Comparison of ENCODE assay signal across 1 cellular context in the genomic region with DNA sequence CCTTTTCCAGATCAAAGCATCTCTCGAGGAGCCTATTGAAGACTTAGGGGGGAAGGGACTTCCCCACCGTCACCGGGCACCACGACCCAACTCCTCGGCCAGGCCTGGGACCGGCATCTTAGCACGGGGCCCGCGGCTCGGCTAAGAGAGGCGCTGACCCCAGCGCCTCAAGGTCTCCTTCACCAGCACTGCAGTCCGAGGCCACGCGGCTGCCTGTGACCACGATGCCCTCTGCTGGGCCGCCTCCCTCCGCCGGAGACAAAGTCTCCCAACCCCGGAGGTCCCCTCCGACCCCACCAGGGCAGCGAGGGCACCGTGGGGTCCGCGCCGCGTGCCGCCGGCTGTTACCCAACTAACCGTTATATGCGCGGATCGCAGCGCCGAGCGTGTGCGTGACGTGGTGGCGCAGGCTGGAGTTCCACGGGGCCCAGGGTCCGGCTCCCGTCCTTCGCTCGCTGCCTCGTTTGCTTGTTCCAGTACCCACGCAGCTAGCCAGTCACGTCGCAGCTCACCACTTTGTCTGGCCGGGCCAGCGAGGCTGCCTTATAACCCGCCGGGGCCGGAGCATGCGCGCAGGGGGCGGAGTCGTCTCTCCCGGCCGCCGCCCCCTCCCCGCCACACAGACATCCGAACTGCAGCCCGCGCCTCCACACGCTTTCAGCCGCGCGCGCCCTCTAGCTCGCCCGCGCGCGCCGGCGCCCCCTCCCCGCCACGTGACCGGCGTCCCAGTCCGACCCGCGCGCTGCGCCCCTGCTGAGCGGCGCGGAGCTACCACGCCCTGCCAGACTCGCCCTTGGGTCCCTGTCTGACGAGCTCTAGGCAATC.
A peak's percentile ranks its signal among the peaks of the same experiment; 100 is the strongest.
TF ChIP-seq lines count a peak whose summit lies in the region.

A gene with protein sequence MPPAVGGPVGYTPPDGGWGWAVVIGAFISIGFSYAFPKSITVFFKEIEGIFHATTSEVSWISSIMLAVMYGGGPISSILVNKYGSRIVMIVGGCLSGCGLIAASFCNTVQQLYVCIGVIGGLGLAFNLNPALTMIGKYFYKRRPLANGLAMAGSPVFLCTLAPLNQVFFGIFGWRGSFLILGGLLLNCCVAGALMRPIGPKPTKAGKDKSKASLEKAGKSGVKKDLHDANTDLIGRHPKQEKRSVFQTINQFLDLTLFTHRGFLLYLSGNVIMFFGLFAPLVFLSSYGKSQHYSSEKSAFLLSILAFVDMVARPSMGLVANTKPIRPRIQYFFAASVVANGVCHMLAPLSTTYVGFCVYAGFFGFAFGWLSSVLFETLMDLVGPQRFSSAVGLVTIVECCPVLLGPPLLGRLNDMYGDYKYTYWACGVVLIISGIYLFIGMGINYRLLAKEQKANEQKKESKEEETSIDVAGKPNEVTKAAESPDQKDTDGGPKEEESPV (minus strand): TSS at position 519 of the 825 bp plus-strand sequence. CDS start 26,888 bp downstream, outside the sequence.

TF ChIP-seq in K562, 482 proteins besides CTCF, POLR2A, EP300 and RAD21 (continued from another document and continues in another):
- TF ChIP-seq NFATC3 (IDR thresholded peaks at IDR 0.05) (no peak), TARDBP (IDR thresholded peaks at IDR 0.05) (peak; percentile 96), ESRRB (CRISPR knock-in tag; IDR thresholded peaks at IDR 0.05; ENCODE audit: borderline replicate concordance) (no peak), CCNT2 (IDR thresholded peaks at IDR 0.05; ENCODE audit: borderline replicate concordance, extremely low read depth, insufficient read length, low read depth, low read length) (peak; percentile 98), U2AF1 (optimal IDR thresholded peaks at IDR 0.05; ENCODE audit: low read depth, low read length) (peak; percentile 96), ZNF146 (CRISPR knock-in tag; IDR thresholded peaks at IDR 0.05; ENCODE audit: unreplicated experiment) (peak; percentile 38), ASH1L (IDR thresholded peaks at IDR 0.05; ENCODE audit: borderline replicate concordance, low read depth, partially characterized antibody) (no peak), KHSRP (IDR thresholded peaks at IDR 0.05) (no peak), SP1 (CRISPR knock-in tag; IDR thresholded peaks at IDR 0.05) (peak; percentile 90), POLR2B (IDR thresholded peaks at IDR 0.05; ENCODE audit: low read depth, partially characterized antibody) (peak; percentile 97), RBM17 (IDR thresholded peaks at IDR 0.05; ENCODE audit: borderline replicate concordance, low read depth, low read length) (no peak), HEY1 (CRISPR knock-in tag; IDR thresholded peaks at IDR 0.05; ENCODE audit: borderline replicate concordance) (no peak), ZNF584 (CRISPR knock-in tag; IDR thresholded peaks at IDR 0.05; ENCODE audit: low read depth) (0 out of 2 replicates have a peak, but pooled peaks have one; percentile 41), TAF7 (tag; IDR thresholded peaks at IDR 0.05) (peak; percentile 65), CREBBP (IDR thresholded peaks at IDR 0.05; ENCODE audit: low read depth, low read length) (no peak), ILK (tag; IDR thresholded peaks at IDR 0.05; ENCODE audit: borderline replicate concordance, low read depth) (no peak), ETV6 (IDR thresholded peaks at IDR 0.05; ENCODE audit: borderline replicate concordance in 1 of 2, low read depth in 2 of 2, low read length in 1 of 2) (no peak; a peak in 1 of 4 replicates), ETV6 (CRISPR knock-in tag; IDR thresholded peaks at IDR 0.05; ENCODE audit: borderline replicate concordance) (peak; percentile 81; the same call in 1 of the 2 replicates), DMBX1 (CRISPR knock-in tag; IDR thresholded peaks at IDR 0.05; ENCODE audit: borderline replicate concordance) (peak; percentile 78), FIP1L1 (IDR thresholded peaks at IDR 0.05; ENCODE audit: low read depth, low read length, poor library complexity, severe bottlenecking) (peak; percentile 98), RAD51 (IDR thresholded peaks at IDR 0.05; ENCODE audit: borderline replicate concordance, low read depth) (no peak; the same call in 1 of the 2 replicates), MYNN (IDR thresholded peaks at IDR 0.05) (no peak), MYNN (CRISPR knock-in tag; IDR thresholded peaks at IDR 0.05) (no peak)
- TF ChIP-seq, protein P1, sequence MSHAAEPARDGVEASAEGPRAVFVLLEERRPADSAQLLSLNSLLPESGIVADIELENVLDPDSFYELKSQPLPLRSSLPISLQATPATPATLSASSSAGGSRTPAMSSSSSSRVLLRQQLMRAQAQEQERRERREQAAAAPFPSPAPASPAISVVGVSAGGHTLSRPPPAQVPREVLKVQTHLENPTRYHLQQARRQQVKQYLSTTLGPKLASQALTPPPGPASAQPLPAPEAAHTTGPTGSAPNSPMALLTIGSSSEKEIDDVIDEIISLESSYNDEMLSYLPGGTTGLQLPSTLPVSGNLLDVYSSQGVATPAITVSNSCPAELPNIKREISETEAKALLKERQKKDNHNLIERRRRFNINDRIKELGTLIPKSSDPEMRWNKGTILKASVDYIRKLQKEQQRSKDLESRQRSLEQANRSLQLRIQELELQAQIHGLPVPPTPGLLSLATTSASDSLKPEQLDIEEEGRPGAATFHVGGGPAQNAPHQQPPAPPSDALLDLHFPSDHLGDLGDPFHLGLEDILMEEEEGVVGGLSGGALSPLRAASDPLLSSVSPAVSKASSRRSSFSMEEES (CRISPR knock-in tag; IDR thresholded peaks at IDR 0.05), result peak; percentile 88
- TF ChIP-seq, protein P2, sequence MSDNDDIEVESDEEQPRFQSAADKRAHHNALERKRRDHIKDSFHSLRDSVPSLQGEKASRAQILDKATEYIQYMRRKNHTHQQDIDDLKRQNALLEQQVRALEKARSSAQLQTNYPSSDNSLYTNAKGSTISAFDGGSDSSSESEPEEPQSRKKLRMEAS (CRISPR knock-in tag; IDR thresholded peaks at IDR 0.05), result peak; percentile 97
- TF ChIP-seq, protein P3, sequence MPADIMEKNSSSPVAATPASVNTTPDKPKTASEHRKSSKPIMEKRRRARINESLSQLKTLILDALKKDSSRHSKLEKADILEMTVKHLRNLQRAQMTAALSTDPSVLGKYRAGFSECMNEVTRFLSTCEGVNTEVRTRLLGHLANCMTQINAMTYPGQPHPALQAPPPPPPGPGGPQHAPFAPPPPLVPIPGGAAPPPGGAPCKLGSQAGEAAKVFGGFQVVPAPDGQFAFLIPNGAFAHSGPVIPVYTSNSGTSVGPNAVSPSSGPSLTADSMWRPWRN (IDR thresholded peaks at IDR 0.05; ENCODE audit: low read depth), result no peak
- TF ChIP-seq, protein P4, sequence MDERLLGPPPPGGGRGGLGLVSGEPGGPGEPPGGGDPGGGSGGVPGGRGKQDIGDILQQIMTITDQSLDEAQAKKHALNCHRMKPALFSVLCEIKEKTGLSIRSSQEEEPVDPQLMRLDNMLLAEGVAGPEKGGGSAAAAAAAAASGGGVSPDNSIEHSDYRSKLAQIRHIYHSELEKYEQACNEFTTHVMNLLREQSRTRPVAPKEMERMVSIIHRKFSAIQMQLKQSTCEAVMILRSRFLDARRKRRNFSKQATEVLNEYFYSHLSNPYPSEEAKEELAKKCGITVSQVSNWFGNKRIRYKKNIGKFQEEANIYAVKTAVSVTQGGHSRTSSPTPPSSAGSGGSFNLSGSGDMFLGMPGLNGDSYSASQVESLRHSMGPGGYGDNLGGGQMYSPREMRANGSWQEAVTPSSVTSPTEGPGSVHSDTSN (CRISPR knock-in tag; IDR thresholded peaks at IDR 0.05; ENCODE audit: low read depth), result no peak
- TF ChIP-seq, protein P4 (tag; conservative IDR thresholded peaks at IDR 0.05; ENCODE audit: low read depth), result no peak
- TF ChIP-seq, protein P5, sequence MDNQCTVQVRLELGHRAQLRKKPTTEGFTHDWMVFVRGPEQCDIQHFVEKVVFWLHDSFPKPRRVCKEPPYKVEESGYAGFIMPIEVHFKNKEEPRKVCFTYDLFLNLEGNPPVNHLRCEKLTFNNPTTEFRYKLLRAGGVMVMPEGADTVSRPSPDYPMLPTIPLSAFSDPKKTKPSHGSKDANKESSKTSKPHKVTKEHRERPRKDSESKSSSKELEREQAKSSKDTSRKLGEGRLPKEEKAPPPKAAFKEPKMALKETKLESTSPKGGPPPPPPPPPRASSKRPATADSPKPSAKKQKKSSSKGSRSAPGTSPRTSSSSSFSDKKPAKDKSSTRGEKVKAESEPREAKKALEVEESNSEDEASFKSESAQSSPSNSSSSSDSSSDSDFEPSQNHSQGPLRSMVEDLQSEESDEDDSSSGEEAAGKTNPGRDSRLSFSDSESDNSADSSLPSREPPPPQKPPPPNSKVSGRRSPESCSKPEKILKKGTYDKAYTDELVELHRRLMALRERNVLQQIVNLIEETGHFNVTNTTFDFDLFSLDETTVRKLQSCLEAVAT (IDR thresholded peaks at IDR 0.05), result peak; percentile 88
- TF ChIP-seq, protein P6, sequence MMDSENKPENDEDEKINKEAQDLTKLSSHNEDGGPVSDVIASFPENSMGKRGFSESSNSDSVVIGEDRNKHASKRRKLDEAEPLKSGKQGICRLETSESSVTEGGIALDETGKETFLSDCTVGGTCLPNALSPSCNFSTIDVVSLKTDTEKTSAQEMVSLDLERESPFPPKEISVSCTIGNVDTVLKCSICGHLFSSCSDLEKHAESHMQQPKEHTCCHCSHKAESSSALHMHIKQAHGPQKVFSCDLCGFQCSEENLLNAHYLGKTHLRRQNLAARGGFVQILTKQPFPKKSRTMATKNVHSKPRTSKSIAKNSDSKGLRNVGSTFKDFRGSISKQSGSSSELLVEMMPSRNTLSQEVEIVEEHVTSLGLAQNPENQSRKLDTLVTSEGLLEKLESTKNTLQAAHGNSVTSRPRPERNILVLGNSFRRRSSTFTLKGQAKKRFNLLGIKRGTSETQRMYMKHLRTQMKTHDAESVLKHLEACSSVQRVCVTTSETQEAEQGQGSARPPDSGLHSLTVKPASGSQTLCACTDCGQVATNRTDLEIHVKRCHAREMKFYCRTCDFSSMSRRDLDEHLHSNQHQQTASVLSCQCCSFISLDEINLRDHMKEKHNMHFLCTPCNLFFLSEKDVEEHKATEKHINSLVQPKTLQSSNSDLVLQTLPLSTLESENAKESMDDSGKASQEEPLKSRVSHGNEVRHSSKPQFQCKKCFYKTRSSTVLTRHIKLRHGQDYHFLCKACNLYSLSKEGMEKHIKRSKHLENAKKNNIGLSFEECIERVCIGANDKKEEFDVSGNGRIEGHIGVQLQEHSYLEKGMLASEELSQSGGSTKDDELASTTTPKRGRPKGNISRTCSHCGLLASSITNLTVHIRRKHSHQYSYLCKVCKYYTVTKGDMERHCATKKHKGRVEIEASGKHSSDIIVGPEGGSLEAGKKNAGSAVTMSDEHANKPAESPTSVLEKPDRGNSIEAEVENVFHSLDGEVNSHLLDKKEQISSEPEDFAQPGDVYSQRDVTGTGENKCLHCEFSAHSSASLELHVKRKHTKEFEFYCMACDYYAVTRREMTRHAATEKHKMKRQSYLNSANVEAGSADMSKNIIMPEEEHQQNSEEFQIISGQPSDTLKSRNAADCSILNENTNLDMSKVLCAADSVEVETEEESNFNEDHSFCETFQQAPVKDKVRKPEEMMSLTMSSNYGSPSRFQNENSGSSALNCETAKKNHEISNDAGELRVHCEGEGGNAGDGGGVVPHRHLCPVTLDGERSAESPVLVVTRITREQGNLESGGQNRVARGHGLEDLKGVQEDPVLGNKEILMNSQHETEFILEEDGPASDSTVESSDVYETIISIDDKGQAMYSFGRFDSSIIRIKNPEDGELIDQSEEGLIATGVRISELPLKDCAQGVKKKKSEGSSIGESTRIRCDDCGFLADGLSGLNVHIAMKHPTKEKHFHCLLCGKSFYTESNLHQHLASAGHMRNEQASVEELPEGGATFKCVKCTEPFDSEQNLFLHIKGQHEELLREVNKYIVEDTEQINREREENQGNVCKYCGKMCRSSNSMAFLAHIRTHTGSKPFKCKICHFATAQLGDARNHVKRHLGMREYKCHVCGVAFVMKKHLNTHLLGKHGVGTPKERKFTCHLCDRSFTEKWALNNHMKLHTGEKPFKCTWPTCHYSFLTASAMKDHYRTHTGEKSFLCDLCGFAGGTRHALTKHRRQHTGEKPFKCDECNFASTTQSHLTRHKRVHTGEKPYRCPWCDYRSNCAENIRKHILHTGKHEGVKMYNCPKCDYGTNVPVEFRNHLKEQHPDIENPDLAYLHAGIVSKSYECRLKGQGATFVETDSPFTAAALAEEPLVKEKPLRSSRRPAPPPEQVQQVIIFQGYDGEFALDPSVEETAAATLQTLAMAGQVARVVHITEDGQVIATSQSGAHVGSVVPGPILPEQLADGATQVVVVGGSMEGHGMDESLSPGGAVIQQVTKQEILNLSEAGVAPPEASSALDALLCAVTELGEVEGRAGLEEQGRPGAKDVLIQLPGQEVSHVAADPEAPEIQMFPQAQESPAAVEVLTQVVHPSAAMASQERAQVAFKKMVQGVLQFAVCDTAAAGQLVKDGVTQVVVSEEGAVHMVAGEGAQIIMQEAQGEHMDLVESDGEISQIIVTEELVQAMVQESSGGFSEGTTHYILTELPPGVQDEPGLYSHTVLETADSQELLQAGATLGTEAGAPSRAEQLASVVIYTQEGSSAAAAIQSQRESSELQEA (IDR thresholded peaks at IDR 0.05; ENCODE audit: low read depth), result no peak
- TF ChIP-seq, protein P7, sequence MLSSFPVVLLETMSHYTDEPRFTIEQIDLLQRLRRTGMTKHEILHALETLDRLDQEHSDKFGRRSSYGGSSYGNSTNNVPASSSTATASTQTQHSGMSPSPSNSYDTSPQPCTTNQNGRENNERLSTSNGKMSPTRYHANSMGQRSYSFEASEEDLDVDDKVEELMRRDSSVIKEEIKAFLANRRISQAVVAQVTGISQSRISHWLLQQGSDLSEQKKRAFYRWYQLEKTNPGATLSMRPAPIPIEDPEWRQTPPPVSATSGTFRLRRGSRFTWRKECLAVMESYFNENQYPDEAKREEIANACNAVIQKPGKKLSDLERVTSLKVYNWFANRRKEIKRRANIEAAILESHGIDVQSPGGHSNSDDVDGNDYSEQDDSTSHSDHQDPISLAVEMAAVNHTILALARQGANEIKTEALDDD (IDR thresholded peaks at IDR 0.05), result no peak
- TF ChIP-seq, protein P8, sequence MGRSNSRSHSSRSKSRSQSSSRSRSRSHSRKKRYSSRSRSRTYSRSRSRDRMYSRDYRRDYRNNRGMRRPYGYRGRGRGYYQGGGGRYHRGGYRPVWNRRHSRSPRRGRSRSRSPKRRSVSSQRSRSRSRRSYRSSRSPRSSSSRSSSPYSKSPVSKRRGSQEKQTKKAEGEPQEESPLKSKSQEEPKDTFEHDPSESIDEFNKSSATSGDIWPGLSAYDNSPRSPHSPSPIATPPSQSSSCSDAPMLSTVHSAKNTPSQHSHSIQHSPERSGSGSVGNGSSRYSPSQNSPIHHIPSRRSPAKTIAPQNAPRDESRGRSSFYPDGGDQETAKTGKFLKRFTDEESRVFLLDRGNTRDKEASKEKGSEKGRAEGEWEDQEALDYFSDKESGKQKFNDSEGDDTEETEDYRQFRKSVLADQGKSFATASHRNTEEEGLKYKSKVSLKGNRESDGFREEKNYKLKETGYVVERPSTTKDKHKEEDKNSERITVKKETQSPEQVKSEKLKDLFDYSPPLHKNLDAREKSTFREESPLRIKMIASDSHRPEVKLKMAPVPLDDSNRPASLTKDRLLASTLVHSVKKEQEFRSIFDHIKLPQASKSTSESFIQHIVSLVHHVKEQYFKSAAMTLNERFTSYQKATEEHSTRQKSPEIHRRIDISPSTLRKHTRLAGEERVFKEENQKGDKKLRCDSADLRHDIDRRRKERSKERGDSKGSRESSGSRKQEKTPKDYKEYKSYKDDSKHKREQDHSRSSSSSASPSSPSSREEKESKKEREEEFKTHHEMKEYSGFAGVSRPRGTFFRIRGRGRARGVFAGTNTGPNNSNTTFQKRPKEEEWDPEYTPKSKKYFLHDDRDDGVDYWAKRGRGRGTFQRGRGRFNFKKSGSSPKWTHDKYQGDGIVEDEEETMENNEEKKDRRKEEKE (IDR thresholded peaks at IDR 0.05; ENCODE audit: borderline replicate concordance in 1 of 2, control insufficient read depth in 1 of 2, low read depth in 2 of 2, low read length in 1 of 2), result no peak
